Comparison of ENCODE assay signal across 18 cellular contexts in genomic region chr16:65624696-65625095, GRCh38.
"Had no signal": no experiment of that assay in that cellular context is flagged by ENCODE, and none has a peak within 500 bp of the region (broad histone marks: within the 10 kb centered on the region; RNA-seq: fewer than 3 reads in every experiment).

No MANE protein-coding gene starts in this region.

- H3K4me3 ChIP-seq: cardiac muscle cell, coronary artery, smooth muscle cell had no signal

- H3K4me2 ChIP-seq: smooth muscle cell had no signal

- H3K4me1 Mint-ChIP-seq: activated CD8-positive, alpha-beta memory T cell treated with anti-CD3 and anti-CD28 coated beads, Interleukin-2, amount 10 ng/mL, durations not matched to agents 7 days and 5 days; naive B cell; stimulated activated effector memory CD8-positive, alpha-beta T cell treated with anti-CD3 and anti-CD28 coated beads, Interleukin-12 subunit alpha, Interleukin-12 subunit beta, amount 100 ng/mL, for 72 hours had no signal

- H3K27ac Mint-ChIP-seq: activated CD8-positive, alpha-beta memory T cell treated with anti-CD3 and anti-CD28 coated beads, Interleukin-2, amount 10 ng/mL, durations not matched to agents 7 days and 5 days; activated naive CD4-positive, alpha-beta T cell treated with anti-CD3 and anti-CD28 coated beads, Interleukin-2, amount 50 U/mL, for 72 hours; activated T-cell treated with anti-CD3 and anti-CD28 coated beads, Interleukin-2, amount 50 U/mL, for 24 hours; stimulated activated effector memory CD8-positive, alpha-beta T cell treated with anti-CD3 and anti-CD28 coated beads, Interleukin-12 subunit alpha, Interleukin-12 subunit beta, amount 100 ng/mL, for 72 hours had no signal

- H3K27me3 Mint-ChIP-seq: activated CD8-positive, alpha-beta memory T cell treated with anti-CD3 and anti-CD28 coated beads, Interleukin-2, amount 10 ng/mL, durations not matched to agents 7 days and 5 days; activated T-cell treated with anti-CD3 and anti-CD28 coated beads, Interleukin-2, amount 50 U/mL, for 24 hours had no signal

- H3K4me1 ChIP-seq: foreskin keratinocyte had no signal

- H3K27me3 ChIP-seq: cardiac muscle cell, foreskin keratinocyte had no signal

- H3K36me3 Mint-ChIP-seq: activated CD8-positive, alpha-beta memory T cell treated with anti-CD3 and anti-CD28 coated beads, Interleukin-2, amount 10 ng/mL, durations not matched to agents 7 days and 5 days; activated naive CD4-positive, alpha-beta T cell treated with anti-CD3 and anti-CD28 coated beads, Interleukin-2, amount 50 U/mL, for 72 hours; naive B cell; stimulated activated effector memory CD8-positive, alpha-beta T cell treated with anti-CD3 and anti-CD28 coated beads, Interleukin-12 subunit alpha, Interleukin-12 subunit beta, amount 100 ng/mL, for 72 hours had no signal

- H3K27ac ChIP-seq: cardiac muscle cell, coronary artery, foreskin keratinocyte had no signal

- DNase-seq: activated CD4-positive, alpha-beta T cell treated with anti-CD3 and anti-CD28 coated beads for 1 hour; activated CD4-positive, alpha-beta T cell treated with anti-CD3 and anti-CD28 coated beads, Interleukin-2, amount 50 U/mL, for 48 hours; activated CD8-positive, alpha-beta memory T cell treated with anti-CD3 and anti-CD28 coated beads, Interleukin-2, amount 10 ng/mL, durations not matched to agents 7 days and 5 days; activated effector memory CD4-positive, alpha-beta T cell treated with Interleukin-2 at 50 U/mL for 16 hours; activated T-cell treated with anti-CD3 and anti-CD28 coated beads, Interleukin-2, amount 50 U/mL, for 24 hours; effector CD4-positive, alpha-beta T cell; foreskin keratinocyte; head of caudate nucleus; naive B cell; posterior cingulate gyrus; substantia nigra; T-helper 2 cell; trophoblast cell had no signal

- H3K36me3 ChIP-seq: cardiac muscle cell had no signal

- H3K4me3 Mint-ChIP-seq: activated CD8-positive, alpha-beta memory T cell treated with anti-CD3 and anti-CD28 coated beads, Interleukin-2, amount 10 ng/mL, durations not matched to agents 7 days and 5 days; activated T-cell treated with anti-CD3 and anti-CD28 coated beads, Interleukin-2, amount 50 U/mL, for 24 hours; naive B cell; stimulated activated effector memory CD8-positive, alpha-beta T cell treated with anti-CD3 and anti-CD28 coated beads, Interleukin-12 subunit alpha, Interleukin-12 subunit beta, amount 100 ng/mL, for 72 hours had no signal
